13 cellular contexts compared by ENCODE assay signal in genomic region chr7:76340617-76341131, GRCh38. TPM values are rescaled to one million over a fixed set of nuclear protein-coding genes. Genes with fewer than 3 reads are reported as not detected.
DNase-seq lines count a peak whose midpoint lies in the region; ATAC-seq, FAIRE-seq and TF ChIP-seq lines count a peak whose summit lies in the region.
"Had no signal": no experiment of that assay in that cellular context is flagged by ENCODE, and none has a peak within 500 bp of the region (broad histone marks: within the 10 kb centered on the region; RNA-seq: fewer than 3 reads in every experiment).

No MANE protein-coding gene starts in this region.

- CTCF ChIA-PET in activated CD8-positive, alpha-beta T cell treated with anti-CD3 and anti-CD28 coated beads for 36 hours (lab: Charles Lee), result no interaction called here
- CTCF ChIA-PET in activated CD8-positive, alpha-beta T cell treated with anti-CD3 and anti-CD28 coated beads, Interleukin-2, amount 10 ng/mL, durations not matched to agents 7 days and 5 days (lab: Charles Lee), result interaction anchor here (2.1 kb wide), 1 partner anchor 24 kb away, joined by 4 read pairs; no protein-coding TSS in a partner anchor

- H3K36me3 Mint-ChIP-seq in activated CD8-positive, alpha-beta T cell treated with anti-CD3 and anti-CD28 coated beads for 36 hours (ENCODE audit: low read depth), result peaks cover 69% of the 10 kb centered on the region
- H3K36me3 Mint-ChIP-seq in activated CD8-positive, alpha-beta T cell treated with anti-CD3 and anti-CD28 coated beads, Interleukin-2, amount 10 ng/mL, durations not matched to agents 7 days and 5 days (ENCODE audit: low read depth), result peaks cover 65% of the 10 kb centered on the region
- H3K36me3 Mint-ChIP-seq in activated T-helper 1 cell treated with anti-CD3 and anti-CD28 coated beads, Interleukin-12 subunit alpha, Interleukin-12 subunit beta, Interleukin-2, Interleukin-4 antibody, amounts not matched to agents 30 ng/mL and 10 ng/mL and 1 ng/mL, durations not matched to agents 14 hours and 24 hours and 36 hours (ENCODE audit: low read depth), result peaks cover 47% of the 10 kb centered on the region

- H3K4me1 ChIP-seq in subcutaneous abdominal adipose tissue (ENCODE audit: control insufficient read depth in 5 of 5, insufficient read depth in 5 of 5, low read length in 5 of 5), result peaks cover 10 to 72% (median 61%) of the 10 kb centered on the region in 5 donors
- H3K4me1 ChIP-seq: BE2C had no signal

- POLR2A ChIA-PET in activated CD8-positive, alpha-beta T cell treated with anti-CD3 and anti-CD28 coated beads for 36 hours (lab: Charles Lee), result no interaction called here
- POLR2A ChIA-PET in activated CD8-positive, alpha-beta T cell treated with anti-CD3 and anti-CD28 coated beads, Interleukin-2, amount 10 ng/mL, durations not matched to agents 7 days and 5 days (lab: Charles Lee), result interaction anchor here (1.3 kb wide), 1 partner anchor 20 kb away, joined by 3 read pairs; no protein-coding TSS in a partner anchor

- peak overlapping the region; percentile 48 for H3K27ac Mint-ChIP-seq in activated CD8-positive, alpha-beta T cell treated with anti-CD3 and anti-CD28 coated beads for 36 hours
- H3K27ac Mint-ChIP-seq in activated CD8-positive, alpha-beta T cell treated with anti-CD3 and anti-CD28 coated beads, Interleukin-2, amount 10 ng/mL, durations not matched to agents 7 days and 5 days, result no peak overlapping the region
- peak overlapping the region; percentile 30 for H3K27ac Mint-ChIP-seq in activated T-helper 1 cell treated with anti-CD3 and anti-CD28 coated beads, Interleukin-12 subunit alpha, Interleukin-12 subunit beta, Interleukin-2, Interleukin-4 antibody, amounts not matched to agents 30 ng/mL and 10 ng/mL and 1 ng/mL, durations not matched to agents 14 hours and 24 hours and 36 hours

- no peak for TF ChIP-seq CTCF in activated CD8-positive, alpha-beta T cell treated with anti-CD3 and anti-CD28 coated beads for 36 hours (IDR thresholded peaks at IDR 0.05)
- TF ChIP-seq CTCF in fibroblast of villous mesenchyme (IDR thresholded peaks at IDR 0.05; ENCODE audit: insufficient read depth, low read depth, low read length), result no peak

- no peak for FAIRE-seq in GM19239 (lab: Jason Lieb, UNC)

- no peak for DNase-seq in activated CD8-positive, alpha-beta T cell treated with anti-CD3 and anti-CD28 coated beads for 36 hours
- no peak for DNase-seq in activated CD8-positive, alpha-beta T cell treated with anti-CD3 and anti-CD28 coated beads, Interleukin-2, amount 10 ng/mL, durations not matched to agents 7 days and 5 days
- DNase-seq in activated T-helper 1 cell treated with anti-CD3 and anti-CD28 coated beads, Interleukin-12 subunit alpha, Interleukin-12 subunit beta, Interleukin-2, Interleukin-4 antibody, amounts not matched to agents 30 ng/mL and 10 ng/mL and 1 ng/mL, durations not matched to agents 14 hours and 24 hours and 36 hours (ENCODE audit: low spot score), result no peak
- DNase-seq in fibroblast of villous mesenchyme (ENCODE audit: low read depth) (peak; percentile 81), germinal center (ENCODE audit: low spot score) (no peak), GM19239 (ENCODE audit: insufficient read length, low spot score) (no peak), medulla oblongata (ENCODE audit: extremely low spot score) (no peak)
- DNase-seq: BE2C; Kasumi-1; midbrain; NCI-H774; stimulated activated CD4-positive, alpha-beta T cell treated with anti-CD3 and anti-CD28 coated beads, Interleukin-4, amount 100 ng/mL, for 1 hour had no signal

- H3K4me3 Mint-ChIP-seq in activated CD8-positive, alpha-beta T cell treated with anti-CD3 and anti-CD28 coated beads for 36 hours, result no peak overlapping the region
- H3K4me3 Mint-ChIP-seq in activated CD8-positive, alpha-beta T cell treated with anti-CD3 and anti-CD28 coated beads, Interleukin-2, amount 10 ng/mL, durations not matched to agents 7 days and 5 days, result no peak overlapping the region
- H3K4me3 Mint-ChIP-seq in activated T-helper 1 cell treated with anti-CD3 and anti-CD28 coated beads, Interleukin-12 subunit alpha, Interleukin-12 subunit beta, Interleukin-2, Interleukin-4 antibody, amounts not matched to agents 30 ng/mL and 10 ng/mL and 1 ng/mL, durations not matched to agents 14 hours and 24 hours and 36 hours, result no peak overlapping the region

- no peak for ATAC-seq in activated CD8-positive, alpha-beta T cell treated with anti-CD3 and anti-CD28 coated beads for 36 hours
- no peak for ATAC-seq in activated CD8-positive, alpha-beta T cell treated with anti-CD3 and anti-CD28 coated beads, Interleukin-2, amount 10 ng/mL, durations not matched to agents 7 days and 5 days

- peak overlapping the region; percentile 94 for H3K27ac ChIP-seq in subcutaneous abdominal adipose tissue (ENCODE audit: low read depth, low read length)

- intact Hi-C loops in activated CD8-positive, alpha-beta T cell treated with anti-CD3 and anti-CD28 coated beads for 36 hours (cut with micrococcal nuclease), result no loop called here
- intact Hi-C loops in activated T-helper 1 cell treated with anti-CD3 and anti-CD28 coated beads, Interleukin-12 subunit alpha, Interleukin-12 subunit beta, Interleukin-2, Interleukin-4 antibody, amounts not matched to agents 30 ng/mL and 10 ng/mL and 1 ng/mL, durations not matched to agents 14 hours and 24 hours and 36 hours (cut with micrococcal nuclease), result no loop called here

- H3K27me3 ChIP-seq in subcutaneous abdominal adipose tissue (ENCODE audit: control insufficient read depth in 5 of 5, insufficient read depth in 4 of 5, low read length in 5 of 5), result no peaks in the 10 kb centered on the region
- H3K27me3 ChIP-seq: BE2C had no signal

- H3K4me3 ChIP-seq in fibroblast of villous mesenchyme (ENCODE audit: low read depth, low read length), result no peak overlapping the region
- H3K4me3 ChIP-seq in subcutaneous abdominal adipose tissue (ENCODE audit: low read depth in 1 of 5, low read length in 5 of 5), result no peak overlapping the region

- peaks cover 16 to 45% (median 38%) of the 10 kb centered on the region in 5 donors for H3K36me3 ChIP-seq in subcutaneous abdominal adipose tissue (ENCODE audit: control insufficient read depth in 5 of 5, insufficient read depth in 5 of 5, low read length in 5 of 5)

- H3K9me3 Mint-ChIP-seq in activated CD8-positive, alpha-beta T cell treated with anti-CD3 and anti-CD28 coated beads for 36 hours, result no peaks in the 10 kb centered on the region
- H3K9me3 Mint-ChIP-seq in activated CD8-positive, alpha-beta T cell treated with anti-CD3 and anti-CD28 coated beads, Interleukin-2, amount 10 ng/mL, durations not matched to agents 7 days and 5 days (ENCODE audit: insufficient read depth), result no peaks in the 10 kb centered on the region
- no peaks in the 10 kb centered on the region for H3K9me3 Mint-ChIP-seq in activated T-helper 1 cell treated with anti-CD3 and anti-CD28 coated beads, Interleukin-12 subunit alpha, Interleukin-12 subunit beta, Interleukin-2, Interleukin-4 antibody, amounts not matched to agents 30 ng/mL and 10 ng/mL and 1 ng/mL, durations not matched to agents 14 hours and 24 hours and 36 hours

- H3K9ac ChIP-seq in subcutaneous abdominal adipose tissue (ENCODE audit: low read length in 5 of 5), result peak overlapping the region in 1 of 5 donors; percentile 49

- no peaks in the 10 kb centered on the region for H3K9me3 ChIP-seq in subcutaneous abdominal adipose tissue (ENCODE audit: control insufficient read depth in 5 of 5, low read length in 5 of 5)
- H3K9me3 ChIP-seq: BE2C had no signal

- no peaks in the 10 kb centered on the region for H3K27me3 Mint-ChIP-seq in activated CD8-positive, alpha-beta T cell treated with anti-CD3 and anti-CD28 coated beads for 36 hours
- H3K27me3 Mint-ChIP-seq in activated CD8-positive, alpha-beta T cell treated with anti-CD3 and anti-CD28 coated beads, Interleukin-2, amount 10 ng/mL, durations not matched to agents 7 days and 5 days (ENCODE audit: low read depth), result no peaks in the 10 kb centered on the region
- no peaks in the 10 kb centered on the region for H3K27me3 Mint-ChIP-seq in activated T-helper 1 cell treated with anti-CD3 and anti-CD28 coated beads, Interleukin-12 subunit alpha, Interleukin-12 subunit beta, Interleukin-2, Interleukin-4 antibody, amounts not matched to agents 30 ng/mL and 10 ng/mL and 1 ng/mL, durations not matched to agents 14 hours and 24 hours and 36 hours (ENCODE audit: insufficient read depth)

- peaks cover 70% of the 10 kb centered on the region for H3K4me1 Mint-ChIP-seq in activated CD8-positive, alpha-beta T cell treated with anti-CD3 and anti-CD28 coated beads for 36 hours (ENCODE audit: low read depth)
- peaks cover 30% of the 10 kb centered on the region for H3K4me1 Mint-ChIP-seq in activated CD8-positive, alpha-beta T cell treated with anti-CD3 and anti-CD28 coated beads, Interleukin-2, amount 10 ng/mL, durations not matched to agents 7 days and 5 days (ENCODE audit: low read depth)
- H3K4me1 Mint-ChIP-seq in activated T-helper 1 cell treated with anti-CD3 and anti-CD28 coated beads, Interleukin-12 subunit alpha, Interleukin-12 subunit beta, Interleukin-2, Interleukin-4 antibody, amounts not matched to agents 30 ng/mL and 10 ng/mL and 1 ng/mL, durations not matched to agents 14 hours and 24 hours and 36 hours (ENCODE audit: low read depth), result peaks cover 58% of the 10 kb centered on the region

RNA-seq across cellular contexts. Expression of gene YWHAG, which starts 18.1 kb away (rescaled TPM):
- 100 to 1,000 TPM; 138 to 143 TPM for total RNA-seq in activated CD8-positive, alpha-beta T cell treated with anti-CD3 and anti-CD28 coated beads for 36 hours
- 10 to 100 TPM; 77.9 to 79.3 TPM for total RNA-seq in activated CD8-positive, alpha-beta T cell treated with anti-CD3 and anti-CD28 coated beads, Interleukin-2, amount 10 ng/mL, durations not matched to agents 7 days and 5 days
- total RNA-seq in activated T-helper 1 cell treated with anti-CD3 and anti-CD28 coated beads, Interleukin-12 subunit alpha, Interleukin-12 subunit beta, Interleukin-2, Interleukin-4 antibody, amounts not matched to agents 30 ng/mL and 10 ng/mL and 1 ng/mL, durations not matched to agents 14 hours and 24 hours and 36 hours, result 165 and 167 TPM in 2 replicates
- 125 and 141 TPM in 2 replicates for total RNA-seq in fibroblast of villous mesenchyme

RNA-seq across cellular contexts. Expression of gene HSPB1, which starts 38.2 kb away (rescaled TPM):
- 100 to 1,000 TPM; 104 to 109 TPM for total RNA-seq in activated CD8-positive, alpha-beta T cell treated with anti-CD3 and anti-CD28 coated beads for 36 hours
- 10 to 100 TPM; 37.2 to 40.4 TPM for total RNA-seq in activated CD8-positive, alpha-beta T cell treated with anti-CD3 and anti-CD28 coated beads, Interleukin-2, amount 10 ng/mL, durations not matched to agents 7 days and 5 days
- total RNA-seq in activated T-helper 1 cell treated with anti-CD3 and anti-CD28 coated beads, Interleukin-12 subunit alpha, Interleukin-12 subunit beta, Interleukin-2, Interleukin-4 antibody, amounts not matched to agents 30 ng/mL and 10 ng/mL and 1 ng/mL, durations not matched to agents 14 hours and 24 hours and 36 hours, result 78.4 and 87.2 TPM in 2 replicates
- total RNA-seq in fibroblast of villous mesenchyme, result 77.7 and 130 TPM in 2 replicates
